In the genomic region with DNA sequence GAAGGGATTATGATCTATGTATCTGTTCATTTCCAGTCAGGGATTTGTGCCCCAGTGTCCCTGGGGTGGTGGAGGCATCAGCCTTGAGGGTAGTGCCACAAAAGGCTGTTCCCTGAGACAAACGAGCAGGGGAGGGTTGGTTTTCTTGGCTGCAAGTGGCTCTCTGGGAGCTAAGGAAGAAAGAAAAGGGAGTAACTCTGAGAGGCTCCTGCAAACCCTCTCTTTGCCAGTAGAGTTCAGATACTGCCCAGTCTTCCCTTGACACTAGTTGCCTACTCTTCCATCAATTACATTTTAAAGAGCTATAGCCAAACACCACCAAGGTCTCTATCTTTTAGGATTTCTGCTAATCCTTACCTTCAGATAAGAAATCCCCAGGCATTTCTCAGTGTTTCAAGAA, we compare ENCODE assay signal across 2 cellular contexts.
TF ChIP-seq lines count a peak whose summit lies in the region.

No MANE protein-coding gene starts in this region.

TF ChIP-seq in HEK293, 187 proteins besides CTCF, POLR2A, EP300 and RAD21:
- TF ChIP-seq SP3 (tag by site-specific recombination; IDR thresholded peaks at IDR 0.05) (no peak), ZXDB (tag by site-specific recombination; IDR thresholded peaks at IDR 0.05) (no peak), SETDB1 (IDR thresholded peaks at IDR 0.05; ENCODE audit: insufficient read length, low read length) (no peak), ZNF341 (tag by site-specific recombination; IDR thresholded peaks at IDR 0.05; ENCODE audit: low read depth) (peak; percentile 62), ZNF555 (tag by site-specific recombination; conservative IDR thresholded peaks at IDR 0.05) (no peak), FEZF1 (tag by site-specific recombination; IDR thresholded peaks at IDR 0.05) (peak; percentile 23; the same call in 1 of the 2 replicates), ZNF24 (tag by site-specific recombination; IDR thresholded peaks at IDR 0.05) (no peak), ZNF184 (tag by site-specific recombination; IDR thresholded peaks at IDR 0.05) (no peak), ZNF626 (tag by site-specific recombination; IDR thresholded peaks at IDR 0.05) (no peak), PRDM1 (tag by site-specific recombination; IDR thresholded peaks at IDR 0.05) (no peak), GLIS1 (tag by site-specific recombination; IDR thresholded peaks at IDR 0.05) (no peak), ZBTB17 (tag by site-specific recombination; IDR thresholded peaks at IDR 0.05) (no peak), ZNF624 (tag by site-specific recombination; IDR thresholded peaks at IDR 0.05) (no peak), KLF9 (tag by site-specific recombination; IDR thresholded peaks at IDR 0.05; ENCODE audit: low read depth) (no peak), ZNF658 (tag by site-specific recombination; IDR thresholded peaks at IDR 0.05) (no peak), SP2 (tag by site-specific recombination; IDR thresholded peaks at IDR 0.05) (no peak)

TF ChIP-seq in H1, 55 proteins besides CTCF, POLR2A, EP300 and RAD21:
- TF ChIP-seq HDAC6 (IDR thresholded peaks at IDR 0.05; ENCODE audit: low read depth, low read length) (no peak), SIN3A (conservative IDR thresholded peaks at IDR 0.05 in 1 of 2, IDR thresholded peaks at IDR 0.05 in 1 of 2; ENCODE audit: low read depth in 1 of 2, low read length in 2 of 2) (no peak), JUND (IDR thresholded peaks at IDR 0.05; ENCODE audit: low read length) (no peak)
